8 cellular contexts compared by ENCODE assay signal in the genomic region with DNA sequence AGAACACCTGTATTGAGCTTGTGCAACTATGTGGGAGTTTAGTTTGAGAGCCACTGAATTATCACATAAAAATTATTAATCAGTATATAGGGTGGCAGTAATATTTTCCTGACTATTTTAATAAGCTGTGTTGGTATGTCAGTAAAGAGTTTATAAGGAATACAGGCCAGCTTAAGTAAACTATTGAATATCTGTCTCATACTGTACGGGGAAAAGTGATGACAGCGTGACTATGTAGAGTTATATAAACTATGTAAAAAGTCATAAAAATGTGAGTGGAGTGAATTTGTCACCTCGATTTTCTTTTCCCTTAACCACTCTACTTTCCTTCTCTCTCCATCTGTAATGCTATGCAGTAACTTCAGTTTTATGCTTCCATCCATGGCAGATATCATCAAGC.
"Had no signal": no experiment of that assay in that cellular context is flagged by ENCODE, and none has a peak within 500 bp of the region (broad histone marks: within the 10 kb centered on the region; RNA-seq: fewer than 3 reads in every experiment).

No MANE protein-coding gene starts in this region.

- H3K4me3 ChIP-seq: K562 had no signal

- H3K4me2 ChIP-seq: KMS-11 had no signal

- H3K9me3 Mint-ChIP-seq: IgD-negative memory B cell had no signal

- H3K9ac ChIP-seq: KMS-11 had no signal

- ATAC-seq: HepG2, K562 had no signal

- H3K27ac Mint-ChIP-seq: IgD-negative memory B cell had no signal

- H3K27ac ChIP-seq: HL-60, KMS-11 had no signal

- H3K4me3 Mint-ChIP-seq: IgD-negative memory B cell had no signal

- H3K4me1 Mint-ChIP-seq: IgD-negative memory B cell had no signal

- H3K27me3 Mint-ChIP-seq: IgD-negative memory B cell had no signal

- DNase-seq: IMR-90, KBM-7, KG1 had no signal

- H3K36me3 Mint-ChIP-seq: IgD-negative memory B cell had no signal
